10 cellular contexts compared by ENCODE assay signal in genomic region chr5:1444361-1445189, GRCh38. TPM values are rescaled to one million over a fixed set of nuclear protein-coding genes. Genes with fewer than 3 reads are reported as not detected.
DNase-seq lines count a peak whose midpoint lies in the region; ATAC-seq and TF ChIP-seq lines count a peak whose summit lies in the region.
"Had no signal": no experiment of that assay in that cellular context is flagged by ENCODE, and none has a peak within 500 bp of the region (broad histone marks: within the 10 kb centered on the region; RNA-seq: fewer than 3 reads in every experiment).

No MANE protein-coding gene starts in this region.

- H3K9ac ChIP-seq in iPS-18a (ENCODE audit: low read length) = no peak overlapping the region

- no peak overlapping the region for H3K4me3 ChIP-seq in Panc1 (ENCODE audit: low read depth in 2 of 2, low read length in 2 of 2)
- peak overlapping the region; percentile 54 for H3K4me3 ChIP-seq in iPS-18a (ENCODE audit: low read length)
- H3K4me3 ChIP-seq: PC-9 had no signal

- TF ChIP-seq CTCF in Panc1 (IDR thresholded peaks at IDR 0.05) = no peak

- POLR2A ChIA-PET in Panc1 (lab: Charles Lee) = no interaction called here

- ATAC-seq in Panc1 = peak; percentile 48; the same call in 1 of the 2 replicates

- intact Hi-C loops in Panc1 (cut with micrococcal nuclease; ENCODE audit: unreplicated experiment) = no loop called here

- no peaks in the 10 kb centered on the region for H3K36me3 ChIP-seq in Panc1 (ENCODE audit: control insufficient read depth, insufficient read depth, low read length)
- H3K36me3 ChIP-seq in iPS-18a (ENCODE audit: control insufficient read depth, low read depth, low read length) = no peaks in the 10 kb centered on the region

- in situ Hi-C loops in Panc1 (cut with HindIII; ENCODE audit: low pct_unique_long_range_greater_than_20kb, low sequenced_read_pairs) = no loop called here

- H3K27ac ChIP-seq in Panc1 (ENCODE audit: low read length) = no peak overlapping the region
- H3K27ac ChIP-seq in iPS-18a (ENCODE audit: low read length) = no peak overlapping the region
- H3K27ac ChIP-seq: PC-9 had no signal

- CTCF ChIA-PET in Panc1 (lab: Charles Lee) = no interaction called here

- H3K4me1 ChIP-seq in Panc1 (ENCODE audit: control insufficient read depth, insufficient read depth, low read length) (no peaks in the 10 kb centered on the region), iPS-18a (ENCODE audit: control insufficient read depth, low read depth, low read length) (no peaks in the 10 kb centered on the region)

- DNase-seq in NCI-H146 (lab: John Stamatoyannopoulos, UW) (peak; percentile 49), NCI-H146 treated with DMSO at 0.1 percent for 48 hours (lab: John Stamatoyannopoulos, UW; ENCODE audit: unreplicated experiment) (no peak), Panc1 (ENCODE audit: low read depth, low spot score) (no peak), retina (peak; percentile 50), glomerular visceral epithelial cell (ENCODE audit: extremely low spot score) (no peak), NCI-H524 (lab: John Stamatoyannopoulos, UW) (no peak), HuH-7.5 (ENCODE audit: low spot score) (no peak)
- DNase-seq: 8988T, PC-9 had no signal

- BruUV-seq in Panc1 (replicated peaks; lab: Mats Ljungman, UMichigan) = no TSS peak

- H3K9me3 ChIP-seq in Panc1 (ENCODE audit: control insufficient read depth, insufficient read depth, low read depth, low read length) (no peaks in the 10 kb centered on the region), iPS-18a (ENCODE audit: control insufficient read depth, low read depth, low read length) (no peaks in the 10 kb centered on the region)

- H3K27me3 ChIP-seq in Panc1 (ENCODE audit: control insufficient read depth, insufficient read depth, low read length) = peaks cover 8% of the 10 kb centered on the region
- H3K27me3 ChIP-seq in iPS-18a (ENCODE audit: control insufficient read depth, insufficient read depth, low read length) = peaks cover 81% of the 10 kb centered on the region

RNA-seq across cellular contexts. Expression of gene SLC6A3, which starts 0.7 kb away (rescaled TPM):
- total RNA-seq in Panc1 (2021; ENCODE audit: unreplicated experiment) = 0.05 TPM
- polyA plus RNA-seq in Panc1 (2012; ENCODE audit: insufficient read length) = 0.06 TPM
- total RNA-seq: PC-9 had no signal

Comparison
In these comparisons a context has a peak if more than half of its experiments do, and no peak if none do; other contexts are left out.
1. DNase-seq: peak in NCI-H146 (single experiment) and retina (single experiment); none in NCI-H146 treated with DMSO at 0.1 percent for 48 hours (single experiment), Panc1 (single experiment), glomerular visceral epithelial cell (single experiment), NCI-H524 (0 of 2) and HuH-7.5 (single experiment).